19 cellular contexts compared by ENCODE assay signal in genomic region chr4:41167191-41167590, GRCh38. TPM values are rescaled to one million over a fixed set of nuclear protein-coding genes. Genes with fewer than 3 reads are reported as not detected.
DNase-seq lines count a peak whose midpoint lies in the region; ATAC-seq, FAIRE-seq and TF ChIP-seq lines count a peak whose summit lies in the region.
"Had no signal": no experiment of that assay in that cellular context is flagged by ENCODE, and none has a peak within 500 bp of the region (broad histone marks: within the 10 kb centered on the region; RNA-seq: fewer than 3 reads in every experiment).

No MANE protein-coding gene starts in this region.

- H2BK20ac ChIP-seq in H1 (ENCODE audit: low read length), result no peak overlapping the region

- peak overlapping the region; percentile 19; the same call in 1 of the 2 replicates for H3K27ac ChIP-seq in RWPE1
- no peak overlapping the region for H3K27ac ChIP-seq in H1 (ENCODE audit: low read depth, low read length)
- no peak overlapping the region for H3K27ac ChIP-seq in testis
- H3K27ac ChIP-seq in kidney (ENCODE audit: low read depth in 2 of 2, low read length in 2 of 2), result no peak overlapping the region
- H3K27ac ChIP-seq in coronary artery, result no peak overlapping the region
- H3K27ac ChIP-seq: BLaER1 treated with 17β-estradiol and CSF1 and Interleukin-3, amounts not matched to agents 10 nM and 100 nM had no signal

- H3K79me1 ChIP-seq in H1 (ENCODE audit: low read depth, low read length), result no peaks in the 10 kb centered on the region; the same call in 1 of the 2 replicates

- H3K4me3 ChIP-seq in Caco-2 (ENCODE audit: low read depth, low read length) (no peak overlapping the region), H1 (ENCODE audit: extremely low read depth in 1 of 4, insufficient read depth in 2 of 4, low read depth in 3 of 4, low read length in 4 of 4) (no peak overlapping the region), testis (no peak overlapping the region), kidney (ENCODE audit: low read length in 2 of 2) (no peak overlapping the region), coronary artery (no peak overlapping the region)
- H3K4me3 ChIP-seq: BLaER1 treated with 17β-estradiol and CSF1 and Interleukin-3, amounts not matched to agents 10 nM and 100 nM had no signal

- ATAC-seq in GM18511 (IDR thresholded peaks at IDR 0.05; ENCODE audit: unreplicated experiment), result peak; percentile 50

- no peak for TF ChIP-seq POLR2A in H1 (IDR thresholded peaks at IDR 0.05; ENCODE audit: control extremely low read depth in 1 of 2, low read depth in 2 of 2, low read length in 2 of 2)
- no peak for TF ChIP-seq POLR2A in testis (IDR thresholded peaks at IDR 0.05)

- no peak overlapping the region for H2BK120ac ChIP-seq in H1 (replicated peaks; ENCODE audit: low read depth, low read length)

- TF ChIP-seq RAD21 in H1 (IDR thresholded peaks at IDR 0.05 in 1 of 2, conservative IDR thresholded peaks at IDR 0.05 in 1 of 2; ENCODE audit: low read depth in 2 of 2, low read length in 2 of 2), result no peak

- intact Hi-C loops in Caco-2 (cut with micrococcal nuclease; ENCODE audit: unreplicated experiment) (no loop called here), testis (cut with DNase I; ENCODE audit: low total_unique reads) (no loop called here), kidney (cut with DNase I) (no loop called here)

- TF ChIP-seq CTCF in Caco-2 (IDR thresholded peaks at IDR 0.05; ENCODE audit: insufficient read depth in 1 of 2, low read depth in 1 of 2, low read length in 1 of 2, severe bottlenecking in 1 of 2, unreplicated experiment in 1 of 2) (no peak), RWPE1 (conservative IDR thresholded peaks at IDR 0.05; ENCODE audit: low read depth) (no peak), H1 (IDR thresholded peaks at IDR 0.05; ENCODE audit: control extremely low read depth in 1 of 3, insufficient read depth in 1 of 3, low read depth in 1 of 3, low read length in 3 of 3) (no peak), testis (IDR thresholded peaks at IDR 0.05) (no peak), kidney (IDR thresholded peaks at IDR 0.05; ENCODE audit: borderline replicate concordance, extremely low read depth, insufficient read depth) (no peak), coronary artery (IDR thresholded peaks at IDR 0.05) (no peak)

- H3K23ac ChIP-seq in H1 (ENCODE audit: insufficient read length), result no peak overlapping the region

- no peak overlapping the region for H2BK5ac ChIP-seq in H1 (ENCODE audit: low read depth, low read length)

- H4K8ac ChIP-seq in H1 (ENCODE audit: extremely low read depth, insufficient read depth, low read length), result no peak overlapping the region

- peaks cover 0 to 11% of the 10 kb centered on the region in 2 experiments; a peak in 2 of 4 replicates for H3K79me2 ChIP-seq in H1 (ENCODE audit: control insufficient read depth in 1 of 2, insufficient read depth in 2 of 2, low read length in 2 of 2)

- H3K9me3 ChIP-seq in Caco-2, result no peaks in the 10 kb centered on the region
- H3K9me3 ChIP-seq in H1 (ENCODE audit: insufficient read depth in 2 of 2, low read depth in 1 of 2, low read length in 1 of 2), result no peaks in the 10 kb centered on the region
- no peaks in the 10 kb centered on the region for H3K9me3 ChIP-seq in testis
- no peaks in the 10 kb centered on the region for H3K9me3 ChIP-seq in kidney (ENCODE audit: control insufficient read depth in 1 of 2, low read length in 2 of 2)

- FAIRE-seq in H1 (lab: Jason Lieb, UNC) (peak; percentile 13), kidney (lab: Jason Lieb, UNC) (no peak)
- FAIRE-seq: D721Med, G401.6, H54, HTR-8/SVneo had no signal

- no peak overlapping the region for H3K4ac ChIP-seq in H1 (replicated peaks; ENCODE audit: insufficient read length, low read depth, low read length)

- no peak overlapping the region for H2BK15ac ChIP-seq in H1 (ENCODE audit: low read length)

- H4K20me1 ChIP-seq in H1 (replicated peaks in 1 of 2; ENCODE audit: control insufficient read depth in 1 of 2, insufficient read depth in 2 of 2, low read length in 2 of 2), result no peaks in the 10 kb centered on the region

- H3K9me3 Mint-ChIP-seq in Caco-2 (ENCODE audit: unreplicated experiment), result peaks cover 12% of the 10 kb centered on the region

- H3K27me3 Mint-ChIP-seq in Caco-2 (ENCODE audit: insufficient read depth, unreplicated experiment), result no peaks in the 10 kb centered on the region
- H3K27me3 Mint-ChIP-seq: CD8-positive, alpha-beta memory T cell; IgD-negative memory B cell had no signal

- H3K14ac ChIP-seq in H1 (ENCODE audit: insufficient read length), result no peak overlapping the region

- no peak for DNase-seq in Caco-2
- DNase-seq in RWPE1 (ENCODE audit: low spot score), result no peak
- no peak for DNase-seq in H1 (ENCODE audit: low read depth in 1 of 2, low spot score in 2 of 2)
- DNase-seq in testis, result no peak
- DNase-seq in kidney, result no peak
- no peak for DNase-seq in coronary artery (ENCODE audit: low spot score)
- DNase-seq: 8988T; CD8-positive, alpha-beta memory T cell; COR-L47; HCEC 1CT; Karpas-422; KBM-7 had no signal

- H2BK12ac ChIP-seq in H1 (ENCODE audit: low read depth, low read length), result no peak overlapping the region

- H3K4me1 ChIP-seq in Caco-2, result peaks cover 50% of the 10 kb centered on the region
- H3K4me1 ChIP-seq in H1 (replicated peaks in 1 of 4; ENCODE audit: control insufficient read depth in 3 of 4, insufficient read depth in 4 of 4, low read length in 3 of 4), result peaks cover 0 to 7% (median 3%) of the 10 kb centered on the region in 4 experiments; a peak in 3 of 7 replicates
- no peaks in the 10 kb centered on the region for H3K4me1 ChIP-seq in testis
- no peaks in the 10 kb centered on the region for H3K4me1 ChIP-seq in kidney (ENCODE audit: control insufficient read depth in 1 of 2, insufficient read depth in 1 of 2, low read depth in 1 of 2, low read length in 2 of 2)

- H4K91ac ChIP-seq in H1 (replicated peaks; ENCODE audit: insufficient read length, low read length), result no peak overlapping the region

- H3K4me2 ChIP-seq in H1 (ENCODE audit: insufficient read depth in 1 of 2, low read depth in 2 of 2, low read length in 2 of 2), result no peak overlapping the region
- H3K4me2 ChIP-seq: BLaER1 treated with 17β-estradiol and CSF1 and Interleukin-3, amounts not matched to agents 10 nM and 100 nM had no signal

- WGBS in H1 (ENCODE audit: extremely low coverage in 1 of 2, insufficient coverage in 1 of 2, insufficient read length in 1 of 2, insufficient replicate concordance in 2 of 2, low coverage in 1 of 2, low lambda C conversion rate in 2 of 2, missing lambda C conversion rate in 1 of 2), 2 experiments, result 92% methylated on average over 4 of the region's 4 CpGs; no CpG with 5 or more reads in 1 of the 2 experiments
- WGBS in testis, 2 donors, result 92 to 94% methylated on average over 4 of the region's 4 CpGs

- TF ChIP-seq EP300 in H1 (IDR thresholded peaks at IDR 0.05; ENCODE audit: borderline replicate concordance in 1 of 2, low read depth in 2 of 2, low read length in 2 of 2), result no peak

- H3K36me3 ChIP-seq in Caco-2 (ENCODE audit: control insufficient read depth, insufficient read depth, low read length) (0 out of 2 replicates have a peak, but pooled peaks cover 1% of the 10 kb centered on the region), H1 (ENCODE audit: control insufficient read depth in 2 of 4, insufficient read depth in 4 of 4, low read length in 3 of 4) (no peaks in the 10 kb centered on the region), testis (ENCODE audit: low read depth, missing control alignments) (no peaks in the 10 kb centered on the region), kidney (ENCODE audit: control insufficient read depth in 1 of 2, insufficient read depth in 2 of 2, low read length in 2 of 2) (no peaks in the 10 kb centered on the region)

- no peaks in the 10 kb centered on the region for H3K23me2 ChIP-seq in H1 (ENCODE audit: low read depth, low read length)

- 0 out of 2 replicates have a peak overlapping the region, but pooled peaks have one; percentile 3 for H2AK5ac ChIP-seq in H1 (ENCODE audit: low read depth, low read length)

- POLR2A ChIA-PET in Caco-2 (lab: Charles Lee), result interaction anchor here (0.6 kb wide), 1 partner anchor 20 kb away, joined by 4 read pairs; no protein-coding TSS in a partner anchor
- POLR2A ChIA-PET in RWPE1 (lab: Yijun Ruan, JAX; ENCODE audit: low non-redundant PET), result no interaction called here
- POLR2A ChIA-PET in H1 (lab: Charles Lee; ENCODE audit: partially characterized antibody), result interaction anchor here (0.5 to 1.3 kb wide), 4 partner anchors 10 to 102 kb away, joined by 3 read pairs; partner anchors contain the start of gene UCHL1

- H3K9ac ChIP-seq in H1 (replicated peaks in 1 of 4; ENCODE audit: extremely low read depth in 1 of 4, low read depth in 3 of 4, low read length in 3 of 4) (no peak overlapping the region), kidney (ENCODE audit: low read length in 2 of 2) (no peak overlapping the region)
- H3K9ac ChIP-seq: BLaER1 treated with 17β-estradiol and CSF1 and Interleukin-3, amounts not matched to agents 10 nM and 100 nM had no signal

- H3K4me3 Mint-ChIP-seq in Caco-2 (ENCODE audit: unreplicated experiment), result no peak overlapping the region
- H3K4me3 Mint-ChIP-seq: CD8-positive, alpha-beta memory T cell; IgD-negative memory B cell had no signal

- CTCF ChIA-PET in Caco-2 (lab: Charles Lee), result interaction anchor here (0.5 kb wide), 1 partner anchor 48 kb away, joined by 5 read pairs; no protein-coding TSS in a partner anchor
- CTCF ChIA-PET in RWPE1 (lab: Yijun Ruan, JAX), result no interaction called here
- CTCF ChIA-PET in H1 (lab: Charles Lee; ENCODE audit: partially characterized antibody), result interaction anchor here (0.6 to 1.2 kb wide), 2 partner anchors 10 to 19 kb away, joined by 3 to 4 read pairs; no protein-coding TSS in a partner anchor

- no peaks in the 10 kb centered on the region for H3K27me3 ChIP-seq in Caco-2 (replicated peaks; ENCODE audit: control insufficient read depth, insufficient read depth, low read length)
- H3K27me3 ChIP-seq in H1 (replicated peaks in 1 of 4; ENCODE audit: control insufficient read depth in 3 of 4, extremely low read depth in 1 of 4, insufficient read depth in 3 of 4, low read length in 3 of 4), result no peaks in the 10 kb centered on the region
- H3K27me3 ChIP-seq in testis, result no peaks in the 10 kb centered on the region
- H3K27me3 ChIP-seq: BLaER1 treated with 17β-estradiol and CSF1 and Interleukin-3, amounts not matched to agents 10 nM and 100 nM had no signal

- no peak overlapping the region for H3K18ac ChIP-seq in H1 (ENCODE audit: extremely low read depth, low read length)

- H3K56ac ChIP-seq in H1 (replicated peaks; ENCODE audit: insufficient read length, low read depth, low read length), result no peak overlapping the region

- no TSS peak for BruUV-seq in Caco-2 (replicated peaks; lab: Mats Ljungman, UMichigan)

- H3K36me3 Mint-ChIP-seq in Caco-2 (ENCODE audit: insufficient read depth, unreplicated experiment), result peaks cover 41% of the 10 kb centered on the region
- H3K36me3 Mint-ChIP-seq: CD8-positive, alpha-beta memory T cell; IgD-negative memory B cell had no signal

- H3K4me1 Mint-ChIP-seq in Caco-2 (ENCODE audit: low read depth, unreplicated experiment), result peaks cover 35% of the 10 kb centered on the region
- H3K4me1 Mint-ChIP-seq: CD8-positive, alpha-beta memory T cell; IgD-negative memory B cell had no signal

- H4K5ac ChIP-seq in H1 (ENCODE audit: insufficient read length, low read depth, low read length), result no peak overlapping the region

- H3K27ac Mint-ChIP-seq in Caco-2 (ENCODE audit: unreplicated experiment), result peak overlapping the region; percentile 53
- H3K27ac Mint-ChIP-seq: CD8-positive, alpha-beta memory T cell had no signal

- H2AFZ ChIP-seq in H1 (ENCODE audit: low read length), result no peak overlapping the region

RNA-seq across cellular contexts. Expression of gene APBB2, which starts 47.2 kb away (rescaled TPM):
- total RNA-seq in Caco-2 (2022), result 80.7 and 88.6 TPM in 2 replicates
- total RNA-seq in H1 (2021; fragmentation: NEBNext Ultra II Directional; extraction: Animal tissue kit (Norgen Biotek cat#: 25700)), result 59.4 and 64.0 TPM in 2 replicates
- polyA plus RNA-seq in H1 (2011; rRNA removed), result 58.7 and 63.6 TPM in 2 replicates
- 70.8 TPM for polyA plus RNA-seq in H1 (2011; cell fraction: cytosol; rRNA removed)
- polyA plus RNA-seq in H1 (2011; cell fraction: nucleus; rRNA removed), result 75.6 TPM
- polyA plus RNA-seq in H1 (2012, experiment 1 of 2), result 35.7 to 49.6 TPM (median 46.2 TPM) in 4 replicates
- 7.2 TPM for polyA plus RNA-seq in H1 (2012, experiment 2 of 2)
- polyA plus RNA-seq in H1 (2013, experiment 1 of 2), result 38.0 TPM
- polyA plus RNA-seq in H1 (2013, experiment 2 of 2), result 40.7 TPM
- 151 and 163 TPM in 2 replicates for polyA minus RNA-seq in H1 (2011; rRNA and poly(A)+ RNA removed)
- 47.0 TPM for polyA minus RNA-seq in H1 (2011; cell fraction: cytosol; rRNA and poly(A)+ RNA removed)
- polyA minus RNA-seq in H1 (2011; cell fraction: nucleus; rRNA and poly(A)+ RNA removed), result 91.3 TPM
- 10 to 100 TPM; 59.8 to 77.9 TPM for total RNA-seq in testis
- polyA plus RNA-seq in testis (ENCODE audit: insufficient read depth, low read depth, low replicate concordance), result 19.7 TPM
- 65.6 TPM for total RNA-seq in kidney
- 13.4 TPM for polyA plus RNA-seq in kidney (ENCODE audit: insufficient read depth, low read depth, low replicate concordance)
- polyA plus RNA-seq: CD8-positive, alpha-beta memory T cell had no signal
